8 cellular contexts compared by ENCODE assay signal in genomic region chr2:230067990-230068657, GRCh38. TPM values are rescaled to one million over a fixed set of nuclear protein-coding genes. Genes with fewer than 3 reads are reported as not detected.
DNase-seq lines count a peak whose midpoint lies in the region; ATAC-seq, FAIRE-seq and TF ChIP-seq lines count a peak whose summit lies in the region.

No MANE protein-coding gene starts in this region.

- H3K4me1 ChIP-seq in HepG2 (ENCODE audit: insufficient read depth, low read length) = peaks cover 19% of the 10 kb centered on the region

- H3K27me3 ChIP-seq in HepG2 (ENCODE audit: control insufficient read depth in 1 of 2, insufficient read depth in 2 of 2, low read length in 2 of 2) = peaks cover 4 to 39% of the 10 kb centered on the region in 2 experiments

- FAIRE-seq in HepG2 (lab: Jason Lieb, UNC) = no peak

- peaks cover 0 to 1% of the 10 kb centered on the region in 2 donors for H3K36me3 Mint-ChIP-seq in CD14-positive monocyte
- H3K36me3 Mint-ChIP-seq in WTC11 = peaks cover 3% of the 10 kb centered on the region; the same call in 1 of the 2 replicates

- CTCF ChIA-PET in WTC11 (lab: Charles Lee) = interaction anchor here (0.6 to 5.6 kb wide), 26 partner anchors 8 to 550 kb away, joined by 3 to 88 read pairs (median 4); partner anchors contain the start of gene SP110
- CTCF ChIA-PET in HepG2 (lab: Yijun Ruan, JAX; ENCODE audit: low intra/inter-chr PET ratio, low total read pairs) = no interaction called here

- no peaks in the 10 kb centered on the region for H3K36me3 ChIP-seq in HepG2 (replicated peaks in 1 of 2; ENCODE audit: control insufficient read depth in 1 of 2, insufficient read depth in 2 of 2, low read length in 2 of 2)

- peak overlapping the region; percentile 90 for H3K4me2 ChIP-seq in HepG2 (ENCODE audit: low read depth, low read length)

- H3K27ac Mint-ChIP-seq in CD14-positive monocyte (no peak overlapping the region), WTC11 (no peak overlapping the region)

- BruUV-seq in HepG2 (replicated peaks; lab: Mats Ljungman, UMichigan) = no TSS peak

- 67% methylated on average over 26 of the region's 65 CpGs for WGBS in HepG2 (ENCODE audit: low lambda C conversion rate)

- H3K4me3 ChIP-seq in Jurkat, Clone E6-1 (ENCODE audit: low read length) = peak overlapping the region; percentile 52
- H3K4me3 ChIP-seq in choroid plexus epithelial cell (ENCODE audit: low read depth, low read length) (peak overlapping the region; percentile 60), HepG2 (replicated peaks in 1 of 3; ENCODE audit: insufficient read depth in 1 of 3, low read depth in 2 of 3, low read length in 3 of 3) (peak overlapping the region; percentile 9 to 61 (median 34); a peak in 5 of 6 replicates)

- H3K9ac ChIP-seq in HepG2 (ENCODE audit: insufficient read depth, low read depth, low read length) = no peak overlapping the region

- in situ Hi-C loops in HepG2 (cut with HindIII; ENCODE audit: extremely low pct_ligation_motif_present, low pct_unique_long_range_greater_than_20kb) = no loop called here

- peaks cover 24 to 34% (median 24%) of the 10 kb centered on the region in 3 donors for H3K27me3 Mint-ChIP-seq in CD14-positive monocyte (ENCODE audit: low read depth in 3 of 3)
- H3K27me3 Mint-ChIP-seq in WTC11 (ENCODE audit: low read depth) = peaks cover 44% of the 10 kb centered on the region

- DNase-seq in CD14-positive monocyte (ENCODE audit: low spot score) (no peak), WTC11 (ENCODE audit: low spot score) (peak; percentile 64), choroid plexus epithelial cell (ENCODE audit: low read depth) (peak; percentile 23), HepG2 (ENCODE audit: low spot score) (no peak)
- no peak for DNase-seq in Jurkat, Clone E6-1 (ENCODE audit: low read depth, low spot score)
- peak; percentile 47 to 62 for DNase-seq in stimulated activated CD4-positive, alpha-beta T cell treated with anti-CD3 and anti-CD28 coated beads, Interleukin-2, amount 100 ng/mL, for 24 hours

- no peaks in the 10 kb centered on the region for H3K79me2 ChIP-seq in HepG2 (ENCODE audit: insufficient read depth, low read length)

- POLR2A ChIA-PET in WTC11 (lab: Charles Lee) (interaction anchor here (0.5 to 0.6 kb wide), 3 partner anchors 34 to 548 kb away, joined by 3 to 6 read pairs (median 4); no protein-coding TSS in a partner anchor), HepG2 (lab: Yijun Ruan, JAX) (no interaction called here)

- H3K4me3 Mint-ChIP-seq in CD14-positive monocyte (peak overlapping the region; percentile 87 to 96), WTC11 (peak overlapping the region; percentile 79)

- H3K9me3 Mint-ChIP-seq in CD14-positive monocyte = peaks cover 0 to 12% (median 3%) of the 10 kb centered on the region in 7 donors
- H3K9me3 Mint-ChIP-seq in WTC11 = no peaks in the 10 kb centered on the region; the same call in 1 of the 2 replicates

- H3K4me1 Mint-ChIP-seq in CD14-positive monocyte (peaks cover 21% of the 10 kb centered on the region), WTC11 (peaks cover 9% of the 10 kb centered on the region)

- TF ChIP-seq RAD21 in HepG2 (CRISPR knock-in tag; IDR thresholded peaks at IDR 0.05) = no peak

- intact Hi-C loops in CD14-positive monocyte (cut with micrococcal nuclease) = no loop called here
- intact Hi-C loops in HepG2 (cut with micrococcal nuclease; ENCODE audit: unreplicated experiment) = loop anchor here (1.0 to 2.0 kb wide), 3 partner anchors 59 to 543 kb away; no protein-coding TSS in a partner anchor

- no peaks in the 10 kb centered on the region for H4K20me1 ChIP-seq in HepG2 (ENCODE audit: insufficient read depth, low read length)

- ATAC-seq in GM19351 (IDR thresholded peaks at IDR 0.05; ENCODE audit: unreplicated experiment) (peak; percentile 30), WTC11 (peak; percentile 68), HepG2 (peak; percentile 65), GM18873 (IDR thresholded peaks at IDR 0.05; ENCODE audit: low FRiP score, unreplicated experiment) (no peak)

- no peak for TF ChIP-seq EP300 in HepG2 (IDR thresholded peaks at IDR 0.05; ENCODE audit: low read depth in 2 of 2, low read length in 2 of 2)
- no peak for TF ChIP-seq EP300 in HepG2 (CRISPR knock-in tag; IDR thresholded peaks at IDR 0.05; ENCODE audit: borderline replicate concordance)

- no peak overlapping the region for H3K27ac ChIP-seq in HepG2 (ENCODE audit: extremely low read length, insufficient read depth, low read length)

- TF ChIP-seq CTCF in CD14-positive monocyte (IDR thresholded peaks at IDR 0.05) = no peak
- TF ChIP-seq CTCF in WTC11 (IDR thresholded peaks at IDR 0.05) = no peak
- TF ChIP-seq CTCF in choroid plexus epithelial cell (conservative IDR thresholded peaks at IDR 0.05; ENCODE audit: low read depth, low read length) = no peak
- peak; percentile 30 for TF ChIP-seq CTCF in HepG2 (CRISPR knock-in tag; IDR thresholded peaks at IDR 0.05)

- H3K9me3 ChIP-seq in HepG2 (ENCODE audit: low read length) = no peaks in the 10 kb centered on the region

- TF ChIP-seq POLR2A in HepG2 (IDR thresholded peaks at IDR 0.05; ENCODE audit: insufficient read depth in 1 of 2, low read depth in 2 of 2, low read length in 2 of 2) = no peak

- H2AFZ ChIP-seq in HepG2 (ENCODE audit: low read length) = no peak overlapping the region

TF ChIP-seq in WTC11, 78 proteins besides CTCF, POLR2A, EP300 and RAD21 (continues in another document):
- TF ChIP-seq ZNF232 (CRISPR knock-in tag; IDR thresholded peaks at IDR 0.05) = peak; percentile 88
- TF ChIP-seq ZNF512 (CRISPR knock-in tag; IDR thresholded peaks at IDR 0.05; ENCODE audit: borderline replicate concordance) = no peak
- TF ChIP-seq GABPB1 (CRISPR knock-in tag; IDR thresholded peaks at IDR 0.05) = no peak

TF ChIP-seq in HepG2, 621 proteins besides CTCF, POLR2A, EP300 and RAD21 (continues in another document):
- TF ChIP-seq ATF7-NPFF (CRISPR knock-in tag; IDR thresholded peaks at IDR 0.05; ENCODE audit: low read depth) = 0 out of 2 replicates have a peak, but pooled peaks have one; percentile 49
- peak; percentile 17 for TF ChIP-seq TAF15 (IDR thresholded peaks at IDR 0.05; ENCODE audit: low read depth, low read length, poor library complexity, severe bottlenecking)
- TF ChIP-seq KDM6A (CRISPR knock-in tag; IDR thresholded peaks at IDR 0.05; ENCODE audit: low read depth) = no peak
- TF ChIP-seq, protein P1, sequence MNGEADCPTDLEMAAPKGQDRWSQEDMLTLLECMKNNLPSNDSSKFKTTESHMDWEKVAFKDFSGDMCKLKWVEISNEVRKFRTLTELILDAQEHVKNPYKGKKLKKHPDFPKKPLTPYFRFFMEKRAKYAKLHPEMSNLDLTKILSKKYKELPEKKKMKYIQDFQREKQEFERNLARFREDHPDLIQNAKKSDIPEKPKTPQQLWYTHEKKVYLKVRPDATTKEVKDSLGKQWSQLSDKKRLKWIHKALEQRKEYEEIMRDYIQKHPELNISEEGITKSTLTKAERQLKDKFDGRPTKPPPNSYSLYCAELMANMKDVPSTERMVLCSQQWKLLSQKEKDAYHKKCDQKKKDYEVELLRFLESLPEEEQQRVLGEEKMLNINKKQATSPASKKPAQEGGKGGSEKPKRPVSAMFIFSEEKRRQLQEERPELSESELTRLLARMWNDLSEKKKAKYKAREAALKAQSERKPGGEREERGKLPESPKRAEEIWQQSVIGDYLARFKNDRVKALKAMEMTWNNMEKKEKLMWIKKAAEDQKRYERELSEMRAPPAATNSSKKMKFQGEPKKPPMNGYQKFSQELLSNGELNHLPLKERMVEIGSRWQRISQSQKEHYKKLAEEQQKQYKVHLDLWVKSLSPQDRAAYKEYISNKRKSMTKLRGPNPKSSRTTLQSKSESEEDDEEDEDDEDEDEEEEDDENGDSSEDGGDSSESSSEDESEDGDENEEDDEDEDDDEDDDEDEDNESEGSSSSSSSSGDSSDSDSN (CRISPR knock-in tag; IDR thresholded peaks at IDR 0.05) = 0 out of 2 replicates have a peak, but pooled peaks have one; percentile 18
- 0 out of 2 replicates have a peak, but pooled peaks have one; percentile 55 for TF ChIP-seq DNMT1 (CRISPR knock-in tag; IDR thresholded peaks at IDR 0.05)
- TF ChIP-seq, protein P2, sequence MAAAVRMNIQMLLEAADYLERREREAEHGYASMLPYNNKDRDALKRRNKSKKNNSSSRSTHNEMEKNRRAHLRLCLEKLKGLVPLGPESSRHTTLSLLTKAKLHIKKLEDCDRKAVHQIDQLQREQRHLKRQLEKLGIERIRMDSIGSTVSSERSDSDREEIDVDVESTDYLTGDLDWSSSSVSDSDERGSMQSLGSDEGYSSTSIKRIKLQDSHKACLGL (CRISPR knock-in tag; IDR thresholded peaks at IDR 0.05) = no peak
- TF ChIP-seq ZNF274 (CRISPR knock-in tag; IDR thresholded peaks at IDR 0.05) = peak; percentile 1; the same call in 1 of the 2 replicates
- TF ChIP-seq SALL1 (CRISPR knock-in tag; IDR thresholded peaks at IDR 0.05) = peak; percentile 18; the same call in 1 of the 2 replicates

RNA-seq across cellular contexts. Expression of gene SLC16A14, which starts 0.6 kb away (rescaled TPM):
- not detected for polyA plus RNA-seq in CD14-positive monocyte
- polyA plus RNA-seq in Jurkat, Clone E6-1 (2012; ENCODE audit: insufficient read depth, insufficient read length) = 8.7 TPM
- 1.7 to 2.7 TPM (median 2.6 TPM) in 3 replicates for total RNA-seq in WTC11 (2021)
- not detected in 2 replicates for total RNA-seq in HepG2 (2016; rRNA removed; fragmentation: Illumina TruSeq; extraction: Trizol)
- not detected in 2 replicates for total RNA-seq in HepG2 (2016; cell fraction: cytosol; rRNA removed; fragmentation: Illumina TruSeq; extraction: Trizol; ENCODE audit: low read depth)
- total RNA-seq in HepG2 (2016; cell fraction: insoluble cytoplasmic fraction; rRNA removed; fragmentation: Illumina TruSeq; extraction: Trizol) = not detected in 2 replicates
- not detected in 2 replicates for total RNA-seq in HepG2 (2016; cell fraction: membrane; rRNA removed; fragmentation: Illumina TruSeq; extraction: Trizol)
- total RNA-seq in HepG2 (2016; cell fraction: nucleus; rRNA removed; fragmentation: Illumina TruSeq; extraction: Trizol) = not detected in 2 replicates
- 0.04 and 0.05 TPM in 2 replicates for polyA plus RNA-seq in HepG2 (2011; rRNA removed)
- not detected in 2 replicates for polyA plus RNA-seq in HepG2 (2011; cell fraction: cytosol; rRNA removed)
- not detected in 2 replicates for polyA plus RNA-seq in HepG2 (2011; cell fraction: nucleus; rRNA removed)
- polyA plus RNA-seq in HepG2 (2012) = not detected in 2 replicates
- polyA plus RNA-seq in HepG2 (2016; cell fraction: cytosol; fragmentation: Illumina TruSeq; extraction: Trizol; ENCODE audit: low read depth) = not detected in 2 replicates
- polyA plus RNA-seq in HepG2 (2016; cell fraction: insoluble cytoplasmic fraction; fragmentation: Illumina TruSeq; extraction: Trizol; ENCODE audit: low read depth) = not detected in 2 replicates
- polyA plus RNA-seq in HepG2 (2016; cell fraction: membrane; fragmentation: Illumina TruSeq; extraction: Trizol; ENCODE audit: low read depth) = not detected in 2 replicates
- polyA plus RNA-seq in HepG2 (2016; cell fraction: nucleus; fragmentation: Illumina TruSeq; extraction: Trizol; ENCODE audit: insufficient read depth, low read depth) = not detected in 2 replicates
- 1.4 TPM in 1 of 2 replicates, not detected in the other for polyA minus RNA-seq in HepG2 (2011; rRNA and poly(A)+ RNA removed; ENCODE audit: low replicate concordance)
- not detected in 2 replicates for polyA minus RNA-seq in HepG2 (2011; cell fraction: cytosol; rRNA and poly(A)+ RNA removed)
- polyA minus RNA-seq in HepG2 (2011; cell fraction: nucleus; rRNA and poly(A)+ RNA removed) = not detected in 2 replicates

Comparison
In these comparisons a context has a peak if more than half of its experiments do, and no peak if none do; other contexts are left out.
1. DNase-seq: peak in WTC11 (single experiment), choroid plexus epithelial cell (single experiment) and stimulated activated CD4-positive, alpha-beta T cell treated with anti-CD3 and anti-CD28 coated beads, Interleukin-2, amount 100 ng/mL, for 24 hours (2 of 2); none in CD14-positive monocyte (single experiment), Jurkat, Clone E6-1 (single experiment) and HepG2 (single experiment).
2. Peak in every context shown above with its lines, with median percentiles within 50 percentile points of each other: H3K4me3 ChIP-seq.